11 cellular contexts compared by ENCODE assay signal in genomic region chr21:43369124-43369523, GRCh38. TPM values are rescaled to one million over a fixed set of nuclear protein-coding genes. Genes with fewer than 3 reads are reported as not detected.
A peak's percentile ranks its signal among the peaks of the same experiment; 100 is the strongest.
DNase-seq lines count a peak whose midpoint lies in the region; ATAC-seq, FAIRE-seq and TF ChIP-seq lines count a peak whose summit lies in the region.
"Had no signal": no experiment of that assay in that cellular context is flagged by ENCODE, and none has a peak within 500 bp of the region (broad histone marks: within the 10 kb centered on the region; RNA-seq: fewer than 3 reads in every experiment).

No MANE protein-coding gene starts in this region.

- H3K4me3 Mint-ChIP-seq in activated T-helper 2 cell treated with anti-CD3 and anti-CD28 coated beads, Interferon-gamma antibody, Interleukin-2, Interleukin-4, amounts not matched to agents 10 μg/mL and 5 μg/mL and 100 μg/mL, durations not matched to agents 14 hours and 24 hours and 36 hours (ENCODE audit: low read depth), result no peak overlapping the region
- H3K4me3 Mint-ChIP-seq in T-cell, result no peak overlapping the region

- H3K27me3 ChIP-seq in A673 (replicated peaks; ENCODE audit: insufficient read depth, low read depth, low read length, poor library complexity), result no peaks in the 10 kb centered on the region
- H3K27me3 ChIP-seq: heart right ventricle had no signal

- H3K4me1 ChIP-seq in A673 (ENCODE audit: insufficient read depth, low read length, poor library complexity, severe bottlenecking), result peaks cover 19% of the 10 kb centered on the region

- intact Hi-C loops in A673 (cut with micrococcal nuclease; ENCODE audit: unreplicated experiment), result no loop called here
- intact Hi-C loops in activated T-helper 2 cell treated with anti-CD3 and anti-CD28 coated beads, Interferon-gamma antibody, Interleukin-2, Interleukin-4, amounts not matched to agents 10 μg/mL and 5 μg/mL and 100 μg/mL, durations not matched to agents 14 hours and 24 hours and 36 hours (cut with micrococcal nuclease), result no loop called here

- CTCF ChIA-PET in A673 (lab: Charles Lee) (no interaction called here), T-cell (lab: Charles Lee) (no interaction called here)

- DNase-seq in A673 (ENCODE audit: low spot score), result peak; percentile 51
- peak; percentile 44 for DNase-seq in RCC 7860 (ENCODE audit: low spot score)
- DNase-seq in glomerular visceral epithelial cell (ENCODE audit: extremely low spot score), result peak; percentile 28
- no peak for DNase-seq in NCI-H187 treated with DMSO at 0.1 percent for 48 hours (lab: John Stamatoyannopoulos, UW)
- DNase-seq in HT-29 (ENCODE audit: low spot score), result no peak
- DNase-seq in activated T-helper 2 cell treated with anti-CD3 and anti-CD28 coated beads, Interferon-gamma antibody, Interleukin-2, Interleukin-4, amounts not matched to agents 10 μg/mL and 5 μg/mL and 100 μg/mL, durations not matched to agents 14 hours and 24 hours and 36 hours (ENCODE audit: low spot score), result no peak
- DNase-seq in T-cell, result no peak
- DNase-seq: MM.1S, T-helper 2 cell had no signal

- no peak overlapping the region for H3K27ac ChIP-seq in A673 (ENCODE audit: low read depth, low read length, poor library complexity, severe bottlenecking)
- H3K27ac ChIP-seq: heart right ventricle had no signal

- no peaks in the 10 kb centered on the region for H3K36me3 Mint-ChIP-seq in activated T-helper 2 cell treated with anti-CD3 and anti-CD28 coated beads, Interferon-gamma antibody, Interleukin-2, Interleukin-4, amounts not matched to agents 10 μg/mL and 5 μg/mL and 100 μg/mL, durations not matched to agents 14 hours and 24 hours and 36 hours (ENCODE audit: low read depth)
- H3K36me3 Mint-ChIP-seq in T-cell, result no peaks in the 10 kb centered on the region

- no peaks in the 10 kb centered on the region for H3K4me1 Mint-ChIP-seq in activated T-helper 2 cell treated with anti-CD3 and anti-CD28 coated beads, Interferon-gamma antibody, Interleukin-2, Interleukin-4, amounts not matched to agents 10 μg/mL and 5 μg/mL and 100 μg/mL, durations not matched to agents 14 hours and 24 hours and 36 hours (ENCODE audit: low read depth)
- peaks cover 0 to 2% (median 0%) of the 10 kb centered on the region in 3 donors for H3K4me1 Mint-ChIP-seq in T-cell

- H3K27me3 Mint-ChIP-seq in activated T-helper 2 cell treated with anti-CD3 and anti-CD28 coated beads, Interferon-gamma antibody, Interleukin-2, Interleukin-4, amounts not matched to agents 10 μg/mL and 5 μg/mL and 100 μg/mL, durations not matched to agents 14 hours and 24 hours and 36 hours (ENCODE audit: low read depth), result no peaks in the 10 kb centered on the region
- H3K27me3 Mint-ChIP-seq in T-cell, result peaks cover 0 to 2% of the 10 kb centered on the region in 2 donors

- no peak for FAIRE-seq in RCC 7860 (lab: Jason Lieb, UNC)

- H3K4me3 ChIP-seq in A673 (ENCODE audit: low read depth, low read length, poor library complexity, severe bottlenecking), result no peak overlapping the region
- H3K4me3 ChIP-seq: heart right ventricle had no signal

- ATAC-seq in GM18867 (IDR thresholded peaks at IDR 0.05; ENCODE audit: unreplicated experiment), result peak; percentile 68
- no peak for ATAC-seq in T-cell (replicated peaks in 1 of 4)
- ATAC-seq: heart right ventricle had no signal

- no peaks in the 10 kb centered on the region for H3K9me3 Mint-ChIP-seq in activated T-helper 2 cell treated with anti-CD3 and anti-CD28 coated beads, Interferon-gamma antibody, Interleukin-2, Interleukin-4, amounts not matched to agents 10 μg/mL and 5 μg/mL and 100 μg/mL, durations not matched to agents 14 hours and 24 hours and 36 hours
- H3K9me3 Mint-ChIP-seq in T-cell, result no peaks in the 10 kb centered on the region

- no peaks in the 10 kb centered on the region for H3K9me3 ChIP-seq in A673 (ENCODE audit: low read depth, low read length, poor library complexity, severe bottlenecking)
- H3K9me3 ChIP-seq: heart right ventricle had no signal

- no peak overlapping the region for H3K27ac Mint-ChIP-seq in activated T-helper 2 cell treated with anti-CD3 and anti-CD28 coated beads, Interferon-gamma antibody, Interleukin-2, Interleukin-4, amounts not matched to agents 10 μg/mL and 5 μg/mL and 100 μg/mL, durations not matched to agents 14 hours and 24 hours and 36 hours
- no peak overlapping the region for H3K27ac Mint-ChIP-seq in T-cell

- H3K36me3 ChIP-seq in A673 (ENCODE audit: insufficient read depth, low read length, poor library complexity, severe bottlenecking), result no peaks in the 10 kb centered on the region
- H3K36me3 ChIP-seq: heart right ventricle had no signal

- TF ChIP-seq CTCF in A673 (conservative IDR thresholded peaks at IDR 0.05; ENCODE audit: low read depth, low read length), result no peak

- no TSS peak for BruUV-seq in A673 (replicated peaks; lab: Mats Ljungman, UMichigan)

- POLR2A ChIA-PET in A673 (lab: Charles Lee; ENCODE audit: low non-redundant PET) (no interaction called here), T-cell (lab: Charles Lee) (no interaction called here)

RNA-seq across cellular contexts. Expression of gene SIK1, which starts 57.8 kb away (rescaled TPM):
- total RNA-seq in A673 (2021) (0.98 and 4.2 TPM in 2 replicates), T-cell (100 to 1,000 TPM in 2 of 5 donors, 1 to 10 TPM in 3; 1.7 to 405 (median 6.9) TPM)
- 19.4 and 29.7 TPM in 2 replicates for total RNA-seq in HT-29 (2014; rRNA removed; shearing (Covaris generic))
- total RNA-seq in activated T-helper 2 cell treated with anti-CD3 and anti-CD28 coated beads, Interferon-gamma antibody, Interleukin-2, Interleukin-4, amounts not matched to agents 10 μg/mL and 5 μg/mL and 100 μg/mL, durations not matched to agents 14 hours and 24 hours and 36 hours, result 5.6 and 7.1 TPM in 2 replicates

Comparison
In these comparisons a context has a peak if more than half of its experiments do, and no peak if none do; other contexts are left out.
1. DNase-seq: peak in A673 (single experiment), RCC 7860 (single experiment) and glomerular visceral epithelial cell (single experiment); none in NCI-H187 treated with DMSO at 0.1 percent for 48 hours (single experiment), HT-29 (single experiment), activated T-helper 2 cell treated with anti-CD3 and anti-CD28 coated beads, Interferon-gamma antibody, Interleukin-2, Interleukin-4, amounts not matched to agents 10 μg/mL and 5 μg/mL and 100 μg/mL, durations not matched to agents 14 hours and 24 hours and 36 hours (single experiment) and T-cell (0 of 34).